Comparison of ENCODE assay signal across 18 cellular contexts in the genomic region with DNA sequence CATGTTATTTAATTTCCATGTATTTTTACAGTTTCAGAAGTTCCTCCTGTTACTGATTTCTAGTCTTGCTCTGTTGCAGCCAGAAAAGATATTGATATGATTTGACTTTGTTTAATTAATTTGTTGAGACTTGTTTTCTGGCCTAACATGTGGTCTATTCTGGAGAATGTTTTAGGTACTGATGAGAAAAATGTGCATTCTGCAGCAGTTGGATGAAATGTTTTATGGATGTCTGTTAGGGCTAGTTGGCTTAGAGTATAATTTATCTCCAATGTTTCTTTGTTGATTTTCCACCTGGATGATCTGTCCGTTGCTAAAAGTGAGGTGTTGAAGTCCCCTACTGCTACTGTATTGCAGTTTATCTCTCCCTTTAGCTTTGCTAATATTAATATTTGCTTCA. TPM values are rescaled to one million over a fixed set of nuclear protein-coding genes. Genes with fewer than 3 reads are reported as not detected.
A peak's percentile ranks its signal among the peaks of the same experiment; 100 is the strongest.
DNase-seq lines count a peak whose midpoint lies in the region; ATAC-seq and TF ChIP-seq lines count a peak whose summit lies in the region.
"Had no signal": no experiment of that assay in that cellular context is flagged by ENCODE, and none has a peak within 500 bp of the region (broad histone marks: within the 10 kb centered on the region; RNA-seq: fewer than 3 reads in every experiment).

No MANE protein-coding gene starts in this region.

- H3K27me3 Mint-ChIP-seq in WTC11 (ENCODE audit: low read depth) = no peaks in the 10 kb centered on the region
- H3K27me3 Mint-ChIP-seq: B cell; CD4-positive, alpha-beta T cell had no signal

- H3K27ac Mint-ChIP-seq in WTC11 = no peak overlapping the region
- H3K27ac Mint-ChIP-seq: B cell; CD4-positive, alpha-beta T cell; CD8-positive, alpha-beta T cell had no signal

- CTCF ChIA-PET in WTC11 (lab: Charles Lee) = no interaction called here

- POLR2A ChIA-PET in WTC11 (lab: Charles Lee) = interaction anchor here (0.6 kb wide), 1 partner anchor 30 kb away, joined by 3 read pairs; no protein-coding TSS in a partner anchor

- peaks cover 5% of the 10 kb centered on the region for H3K4me1 Mint-ChIP-seq in WTC11

- ATAC-seq in WTC11 = no peak
- ATAC-seq: CD8-positive, alpha-beta T cell; GM12878 had no signal

- H3K36me3 Mint-ChIP-seq in WTC11 = peaks cover 10% of the 10 kb centered on the region
- H3K36me3 Mint-ChIP-seq: CD8-positive, alpha-beta T cell had no signal

- in situ Hi-C loops in G401 (cut with HindIII; ENCODE audit: low sequenced_read_pairs) = no loop called here

- no peak overlapping the region for H3K4me3 Mint-ChIP-seq in WTC11
- H3K4me3 Mint-ChIP-seq: B cell; CD4-positive, alpha-beta T cell; CD8-positive, alpha-beta T cell had no signal

- DNase-seq in G401 (ENCODE audit: low spot score) (peak; percentile 57), NCI-H1694 (lab: John Stamatoyannopoulos, UW) (peak; percentile 22), NCI-H446 treated with DMSO at 0.1 percent for 48 hours (lab: John Stamatoyannopoulos, UW) (peak; percentile 37), cerebellum (ENCODE audit: low spot score) (peak; percentile 31), AG08395 (ENCODE audit: low spot score) (no peak), WTC11 (ENCODE audit: low spot score) (no peak), H4 (ENCODE audit: low spot score) (no peak)
- DNase-seq: 8988T; ACHN; AML-193; Caco-2; Calu3; CD4-positive, alpha-beta T cell; CD8-positive, alpha-beta T cell; DMS79 treated with DMSO at 0.1 percent for 48 hours; GDM1 had no signal

- H3K9me3 Mint-ChIP-seq in WTC11 = peaks cover 18% of the 10 kb centered on the region

- no peak for TF ChIP-seq CTCF in WTC11 (IDR thresholded peaks at IDR 0.05)

TF ChIP-seq in WTC11, 78 proteins besides CTCF, POLR2A, EP300 and RAD21:
- TF ChIP-seq GTF2I (CRISPR knock-in tag; conservative IDR thresholded peaks at IDR 0.05) = no peak
- no peak for TF ChIP-seq SMAD4 (CRISPR knock-in tag; IDR thresholded peaks at IDR 0.05)
- TF ChIP-seq NR3C1 (CRISPR knock-in tag; conservative IDR thresholded peaks at IDR 0.05; ENCODE audit: low read depth) = no peak
- no peak for TF ChIP-seq STAT6 (CRISPR knock-in tag; conservative IDR thresholded peaks at IDR 0.05; ENCODE audit: low read depth)
- no peak for TF ChIP-seq ZNF138 (CRISPR knock-in tag; conservative IDR thresholded peaks at IDR 0.05)
- no peak for TF ChIP-seq ZNF671 (CRISPR knock-in tag; IDR thresholded peaks at IDR 0.05)
- TF ChIP-seq, protein P1, sequence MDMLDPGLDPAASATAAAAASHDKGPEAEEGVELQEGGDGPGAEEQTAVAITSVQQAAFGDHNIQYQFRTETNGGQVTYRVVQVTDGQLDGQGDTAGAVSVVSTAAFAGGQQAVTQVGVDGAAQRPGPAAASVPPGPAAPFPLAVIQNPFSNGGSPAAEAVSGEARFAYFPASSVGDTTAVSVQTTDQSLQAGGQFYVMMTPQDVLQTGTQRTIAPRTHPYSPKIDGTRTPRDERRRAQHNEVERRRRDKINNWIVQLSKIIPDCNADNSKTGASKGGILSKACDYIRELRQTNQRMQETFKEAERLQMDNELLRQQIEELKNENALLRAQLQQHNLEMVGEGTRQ (CRISPR knock-in tag; IDR thresholded peaks at IDR 0.05) = no peak
- TF ChIP-seq, protein P2, sequence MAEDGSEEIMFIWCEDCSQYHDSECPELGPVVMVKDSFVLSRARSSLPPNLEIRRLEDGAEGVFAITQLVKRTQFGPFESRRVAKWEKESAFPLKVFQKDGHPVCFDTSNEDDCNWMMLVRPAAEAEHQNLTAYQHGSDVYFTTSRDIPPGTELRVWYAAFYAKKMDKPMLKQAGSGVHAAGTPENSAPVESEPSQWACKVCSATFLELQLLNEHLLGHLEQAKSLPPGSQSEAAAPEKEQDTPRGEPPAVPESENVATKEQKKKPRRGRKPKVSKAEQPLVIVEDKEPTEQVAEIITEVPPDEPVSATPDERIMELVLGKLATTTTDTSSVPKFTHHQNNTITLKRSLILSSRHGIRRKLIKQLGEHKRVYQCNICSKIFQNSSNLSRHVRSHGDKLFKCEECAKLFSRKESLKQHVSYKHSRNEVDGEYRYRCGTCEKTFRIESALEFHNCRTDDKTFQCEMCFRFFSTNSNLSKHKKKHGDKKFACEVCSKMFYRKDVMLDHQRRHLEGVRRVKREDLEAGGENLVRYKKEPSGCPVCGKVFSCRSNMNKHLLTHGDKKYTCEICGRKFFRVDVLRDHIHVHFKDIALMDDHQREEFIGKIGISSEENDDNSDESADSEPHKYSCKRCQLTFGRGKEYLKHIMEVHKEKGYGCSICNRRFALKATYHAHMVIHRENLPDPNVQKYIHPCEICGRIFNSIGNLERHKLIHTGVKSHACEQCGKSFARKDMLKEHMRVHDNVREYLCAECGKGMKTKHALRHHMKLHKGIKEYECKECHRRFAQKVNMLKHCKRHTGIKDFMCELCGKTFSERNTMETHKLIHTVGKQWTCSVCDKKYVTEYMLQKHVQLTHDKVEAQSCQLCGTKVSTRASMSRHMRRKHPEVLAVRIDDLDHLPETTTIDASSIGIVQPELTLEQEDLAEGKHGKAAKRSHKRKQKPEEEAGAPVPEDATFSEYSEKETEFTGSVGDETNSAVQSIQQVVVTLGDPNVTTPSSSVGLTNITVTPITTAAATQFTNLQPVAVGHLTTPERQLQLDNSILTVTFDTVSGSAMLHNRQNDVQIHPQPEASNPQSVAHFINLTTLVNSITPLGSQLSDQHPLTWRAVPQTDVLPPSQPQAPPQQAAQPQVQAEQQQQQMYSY (CRISPR knock-in tag; IDR thresholded peaks at IDR 0.05) = no peak
- TF ChIP-seq, protein P3, sequence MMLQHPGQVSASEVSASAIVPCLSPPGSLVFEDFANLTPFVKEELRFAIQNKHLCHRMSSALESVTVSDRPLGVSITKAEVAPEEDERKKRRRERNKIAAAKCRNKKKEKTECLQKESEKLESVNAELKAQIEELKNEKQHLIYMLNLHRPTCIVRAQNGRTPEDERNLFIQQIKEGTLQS (CRISPR knock-in tag; conservative IDR thresholded peaks at IDR 0.05) = no peak
- TF ChIP-seq ELF4 (CRISPR knock-in tag; IDR thresholded peaks at IDR 0.05; ENCODE audit: low read depth) = no peak
- no peak for TF ChIP-seq TP53 (CRISPR knock-in tag; IDR thresholded peaks at IDR 0.05)
- no peak for TF ChIP-seq JUN (CRISPR knock-in tag; IDR thresholded peaks at IDR 0.05)

RNA-seq across cellular contexts. Expression of gene GPR137C, which starts 54.4 kb away (rescaled TPM):
- 2.5 and 7.8 TPM in 2 replicates for total RNA-seq in G401 (2014; rRNA removed; shearing (Covaris generic))
- total RNA-seq in cerebellum (41.9 TPM), WTC11 (2021) (2.7 to 4.1 TPM (median 4.0 TPM) in 3 replicates)
- 0.49 and 0.89 TPM in 2 replicates for total RNA-seq in H4 (2014; rRNA removed; shearing (Covaris generic))

RNA-seq across cellular contexts. Expression of gene TXNDC16, which starts 54.8 kb away (rescaled TPM):
- 10.8 and 17.1 TPM in 2 replicates for total RNA-seq in G401 (2014; rRNA removed; shearing (Covaris generic))
- 44.9 TPM for total RNA-seq in cerebellum
- total RNA-seq in WTC11 (2021) = 10.9 to 11.4 TPM (median 11.3 TPM) in 3 replicates
- 3.9 and 5.0 TPM in 2 replicates for total RNA-seq in H4 (2014; rRNA removed; shearing (Covaris generic))

Comparison
In these comparisons a context has a peak if more than half of its experiments do, and no peak if none do; other contexts are left out.
1. DNase-seq: peak in G401 (single experiment), NCI-H1694 (single experiment), NCI-H446 treated with DMSO at 0.1 percent for 48 hours (single experiment) and cerebellum (single experiment); none in AG08395 (single experiment), WTC11 (single experiment) and H4 (single experiment).